ENCODE assay signal across 31 cellular contexts in the genomic region with DNA sequence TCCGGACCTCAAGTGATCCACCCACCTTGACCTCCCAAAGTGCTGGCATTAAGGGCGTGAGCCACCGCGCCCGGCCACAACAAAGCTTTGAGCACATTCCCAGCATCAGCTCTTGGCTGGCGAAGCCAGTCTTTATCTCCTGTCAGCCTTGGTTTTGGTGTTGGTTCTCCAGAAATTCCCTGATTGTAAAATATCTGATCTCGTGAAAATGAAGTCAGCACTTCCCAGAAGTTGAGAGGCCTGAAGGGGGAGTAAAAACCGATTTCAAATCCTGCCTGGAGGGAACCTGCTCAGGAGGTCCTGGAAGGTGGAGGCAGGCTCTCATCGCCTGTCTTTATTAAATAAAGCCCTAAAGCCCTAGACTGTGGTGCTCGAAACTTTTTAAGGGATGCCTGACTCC. TPM values are rescaled to one million over a fixed set of nuclear protein-coding genes. Genes with fewer than 3 reads are reported as not detected.
A peak's percentile ranks its signal among the peaks of the same experiment; 100 is the strongest.
DNase-seq lines count a peak whose midpoint lies in the region; ATAC-seq and TF ChIP-seq lines count a peak whose summit lies in the region.
"Had no signal": no experiment of that assay in that cellular context is flagged by ENCODE, and none has a peak within 500 bp of the region (broad histone marks: within the 10 kb centered on the region; RNA-seq: fewer than 3 reads in every experiment).

No MANE protein-coding gene starts in this region.

- TF ChIP-seq EP300 in ovary (IDR thresholded peaks at IDR 0.05), result no peak

- no peak overlapping the region for H3K4me2 ChIP-seq in PC-3 (ENCODE audit: low read length)

- no peak overlapping the region for H3K4me3 ChIP-seq in left ventricle myocardium inferior
- H3K4me3 ChIP-seq in endodermal cell (ENCODE audit: low read length), result no peak overlapping the region
- H3K4me3 ChIP-seq in ovary, result no peak overlapping the region
- H3K4me3 ChIP-seq in PC-3 (ENCODE audit: low read length), result no peak overlapping the region
- H3K4me3 ChIP-seq: SK-N-MC had no signal

- ATAC-seq in left ventricle myocardium superior, result no peak
- ATAC-seq in stimulated activated memory B cell treated with anti-CD40 and anti-IgM and Interleukin-4, amounts not matched to agents 10 μg/mL and 1 μg/mL and 100 μg/mL, for 72 hours, result no peak
- no peak for ATAC-seq in PC-3
- ATAC-seq: activated CD8-positive, alpha-beta T cell treated with anti-CD3 and anti-CD28 coated beads, Interleukin-2, amount 10 ng/mL, durations not matched to agents 7 days and 5 days; left colon; naive thymus-derived CD8-positive, alpha-beta T cell had no signal

- BruUV-seq in PC-3 (replicated peaks; lab: Mats Ljungman, UMichigan), result no TSS peak

- H3F3A ChIP-seq in PC-3 (ENCODE audit: low read length, unreplicated experiment), result no peaks in the 10 kb centered on the region

- H3K36me3 ChIP-seq in left ventricle myocardium inferior (no peaks in the 10 kb centered on the region), endodermal cell (ENCODE audit: control insufficient read depth, insufficient read depth, low read length) (no peaks in the 10 kb centered on the region), ovary (no peaks in the 10 kb centered on the region), PC-3 (ENCODE audit: low read depth, low read length) (no peaks in the 10 kb centered on the region)

- TF ChIP-seq POLR2A in ovary (IDR thresholded peaks at IDR 0.05), result no peak

- H3K9me3 ChIP-seq in left ventricle myocardium inferior (replicated peaks) (no peaks in the 10 kb centered on the region), endodermal cell (ENCODE audit: control insufficient read depth, low read length) (no peaks in the 10 kb centered on the region), ovary (no peaks in the 10 kb centered on the region), PC-3 (ENCODE audit: low read length) (no peaks in the 10 kb centered on the region)

- WGBS in endodermal cell (ENCODE audit: insufficient coverage in 1 of 2, insufficient read length in 1 of 2), 2 experiments, result 84 to 90% methylated on average over 10 of the region's 10 CpGs
- 87 to 92% (median 87%) methylated on average over 10 of the region's 10 CpGs for WGBS in ovary, 3 donors

- no peak for DNase-seq in left ventricle myocardium inferior
- DNase-seq in left ventricle myocardium superior, result no peak
- DNase-seq in endodermal cell, result no peak
- DNase-seq in H4 (ENCODE audit: low spot score), result no peak
- no peak for DNase-seq in ovary
- DNase-seq in PC-3, result no peak
- DNase-seq in A172 (ENCODE audit: low spot score), result no peak
- DNase-seq: activated CD8-positive, alpha-beta T cell treated with anti-CD3 and anti-CD28 coated beads, Interleukin-2, amount 10 ng/mL, durations not matched to agents 7 days and 5 days; CD8-positive, alpha-beta memory T cell; central memory CD4-positive, alpha-beta T cell; dermis blood vessel endothelial cell; DMS153; hypothalamus; KBM-7; left colon; naive thymus-derived CD8-positive, alpha-beta T cell; NCI-H1417; NCI-H2081; NCI-H774; retina; stimulated activated CD4-positive, alpha-beta T cell treated with anti-CD3 and anti-CD28 coated beads, Interleukin-1b, Interleukin-23, amount 100 ng/mL, for 48 hours; stimulated activated CD8-positive, alpha-beta memory T cell treated with anti-CD3 and anti-CD28 coated beads, Interleukin-4, amount 100 ng/mL, for 48 hours had no signal

- no peaks in the 10 kb centered on the region for H3K9me3 Mint-ChIP-seq in endodermal cell
- H3K9me3 Mint-ChIP-seq in stimulated activated memory B cell treated with anti-CD40 and anti-IgM and Interleukin-4, amounts not matched to agents 10 μg/mL and 1 μg/mL and 100 μg/mL, for 72 hours, result peaks cover 4% of the 10 kb centered on the region
- H3K9me3 Mint-ChIP-seq: activated naive CD4-positive, alpha-beta T cell treated with anti-CD3 and anti-CD28 coated beads, Interleukin-2, amount 50 U/mL, for 24 hours; activated T-helper 2 cell treated with anti-CD3 and anti-CD28 coated beads, Interferon-gamma antibody, Interleukin-2, Interleukin-4, amounts not matched to agents 10 μg/mL and 5 μg/mL and 100 μg/mL, durations not matched to agents 14 hours and 24 hours and 36 hours; immature natural killer cell; naive thymus-derived CD8-positive, alpha-beta T cell; T-helper 1 cell treated with Interleukin-12 subunit alpha and Interleukin-12 subunit beta and Interleukin-4 antibody, amounts not matched to agents 30 μg/mL and 1 μg/mL, for 36 hours had no signal

- intact Hi-C loops in left ventricle myocardium inferior (cut with micrococcal nuclease), result no loop called here
- intact Hi-C loops in left ventricle myocardium superior (cut with micrococcal nuclease), result no loop called here
- intact Hi-C loops in ovary (cut with DNase I), result loop anchor here in 1 of 4 donors (5.0 kb wide), 1 partner anchor 87 kb away; no protein-coding TSS in a partner anchor
- intact Hi-C loops in PC-3 (cut with micrococcal nuclease), result no loop called here

- POLR2A ChIA-PET in PC-3 (lab: Charles Lee; ENCODE audit: unreplicated experiment), result no interaction called here

- H3K27ac ChIP-seq in left ventricle myocardium inferior (replicated peaks) (peak overlapping the region; percentile 3), endodermal cell (ENCODE audit: low read depth, low read length) (no peak overlapping the region), ovary (no peak overlapping the region), PC-3 (ENCODE audit: low read length) (no peak overlapping the region)
- H3K27ac ChIP-seq: SK-N-MC had no signal

- H3K9me2 ChIP-seq in PC-3 (replicated peaks; ENCODE audit: low read length), result no peaks in the 10 kb centered on the region

- H3K4me1 ChIP-seq in left ventricle myocardium inferior (peaks cover 86% of the 10 kb centered on the region), endodermal cell (ENCODE audit: control insufficient read depth, insufficient read depth, low read length) (peaks cover 18% of the 10 kb centered on the region), ovary (ENCODE audit: insufficient read depth) (peaks cover 23% of the 10 kb centered on the region), PC-3 (ENCODE audit: insufficient read depth, low read length) (peaks cover 2% of the 10 kb centered on the region; the same call in 1 of the 2 replicates)

- H3K27me3 ChIP-seq in left ventricle myocardium inferior (ENCODE audit: low read depth), result no peaks in the 10 kb centered on the region
- no peaks in the 10 kb centered on the region for H3K27me3 ChIP-seq in endodermal cell (ENCODE audit: control insufficient read depth, insufficient read depth, low read length, poor library complexity, severe bottlenecking)
- no peaks in the 10 kb centered on the region for H3K27me3 ChIP-seq in ovary
- no peaks in the 10 kb centered on the region for H3K27me3 ChIP-seq in PC-3 (ENCODE audit: low read length)

- H3K27ac Mint-ChIP-seq in endodermal cell, result no peak overlapping the region
- H3K27ac Mint-ChIP-seq in stimulated activated memory B cell treated with anti-CD40 and anti-IgM and Interleukin-4, amounts not matched to agents 10 μg/mL and 1 μg/mL and 100 μg/mL, for 72 hours, result peak overlapping the region; percentile 44
- H3K27ac Mint-ChIP-seq: activated naive CD4-positive, alpha-beta T cell treated with anti-CD3 and anti-CD28 coated beads, Interleukin-2, amount 50 U/mL, for 24 hours; activated T-helper 2 cell treated with anti-CD3 and anti-CD28 coated beads, Interferon-gamma antibody, Interleukin-2, Interleukin-4, amounts not matched to agents 10 μg/mL and 5 μg/mL and 100 μg/mL, durations not matched to agents 14 hours and 24 hours and 36 hours; T-helper 1 cell treated with Interleukin-12 subunit alpha and Interleukin-12 subunit beta and Interleukin-4 antibody, amounts not matched to agents 30 μg/mL and 1 μg/mL, for 36 hours had no signal

- H3K27me3 Mint-ChIP-seq in endodermal cell (ENCODE audit: insufficient read depth), result no peaks in the 10 kb centered on the region
- H3K27me3 Mint-ChIP-seq in stimulated activated memory B cell treated with anti-CD40 and anti-IgM and Interleukin-4, amounts not matched to agents 10 μg/mL and 1 μg/mL and 100 μg/mL, for 72 hours, result no peaks in the 10 kb centered on the region
- H3K27me3 Mint-ChIP-seq: activated naive CD4-positive, alpha-beta T cell treated with anti-CD3 and anti-CD28 coated beads, Interleukin-2, amount 50 U/mL, for 24 hours; naive thymus-derived CD8-positive, alpha-beta T cell had no signal

- H2AFZ ChIP-seq in PC-3 (ENCODE audit: low read length), result no peak overlapping the region

- H3K79me2 ChIP-seq in PC-3 (ENCODE audit: low read length), result no peaks in the 10 kb centered on the region

- CTCF ChIA-PET in PC-3 (lab: Charles Lee), result no interaction called here

- no peak overlapping the region for H3K4me3 Mint-ChIP-seq in endodermal cell
- H3K4me3 Mint-ChIP-seq in stimulated activated memory B cell treated with anti-CD40 and anti-IgM and Interleukin-4, amounts not matched to agents 10 μg/mL and 1 μg/mL and 100 μg/mL, for 72 hours, result no peak overlapping the region
- H3K4me3 Mint-ChIP-seq: activated CD8-positive, alpha-beta T cell treated with anti-CD3 and anti-CD28 coated beads, Interleukin-2, amount 10 ng/mL, durations not matched to agents 7 days and 5 days; activated naive CD4-positive, alpha-beta T cell treated with anti-CD3 and anti-CD28 coated beads, Interleukin-2, amount 50 U/mL, for 24 hours; CD8-positive, alpha-beta memory T cell; naive thymus-derived CD8-positive, alpha-beta T cell; T-helper 1 cell treated with Interleukin-12 subunit alpha and Interleukin-12 subunit beta and Interleukin-4 antibody, amounts not matched to agents 30 μg/mL and 1 μg/mL, for 36 hours had no signal

- H4K20me1 ChIP-seq in PC-3 (ENCODE audit: low read length), result no peaks in the 10 kb centered on the region

- H3K9ac ChIP-seq in endodermal cell (ENCODE audit: extremely low read depth, low read length, poor library complexity, severe bottlenecking), result no peak overlapping the region
- H3K9ac ChIP-seq in PC-3 (ENCODE audit: low read length), result no peak overlapping the region

- peaks cover 7% of the 10 kb centered on the region for H3K36me3 Mint-ChIP-seq in endodermal cell (ENCODE audit: low read depth)
- peaks cover 25% of the 10 kb centered on the region for H3K36me3 Mint-ChIP-seq in stimulated activated memory B cell treated with anti-CD40 and anti-IgM and Interleukin-4, amounts not matched to agents 10 μg/mL and 1 μg/mL and 100 μg/mL, for 72 hours

- H3K4me1 Mint-ChIP-seq in endodermal cell, result peaks cover 62% of the 10 kb centered on the region
- H3K4me1 Mint-ChIP-seq in stimulated activated memory B cell treated with anti-CD40 and anti-IgM and Interleukin-4, amounts not matched to agents 10 μg/mL and 1 μg/mL and 100 μg/mL, for 72 hours, result peaks cover 56% of the 10 kb centered on the region

- TF ChIP-seq CTCF in left ventricle myocardium inferior (IDR thresholded peaks at IDR 0.05; ENCODE audit: borderline replicate concordance) (no peak), endodermal cell (conservative IDR thresholded peaks at IDR 0.05) (peak; percentile 17), ovary (IDR thresholded peaks at IDR 0.05) (no peak), PC-3 (conservative IDR thresholded peaks at IDR 0.05; ENCODE audit: low read depth, low read length) (no peak)

RNA-seq across cellular contexts. Expression of a gene that starts 33.6 kb away (rescaled TPM):
- total RNA-seq in left ventricle myocardium inferior (0.58 TPM), left ventricle myocardium superior (1.0 TPM), endodermal cell (not detected), ovary (1 to 10 TPM in 1 of 7 donors, under 1 TPM in 5, not detected in 1; 0.31 to 2.3 (median 0.77) TPM), PC-3 (2014; rRNA removed) (not detected in 2 replicates)
- polyA plus RNA-seq in endodermal cell (2013, experiment 1 of 2), result not detected
- not detected for polyA plus RNA-seq in endodermal cell (2013, experiment 2 of 2)
- total RNA-seq in H4 (2014; rRNA removed; shearing (Covaris generic)), result not detected in 2 replicates
- under 1 TPM; 0.13 to 0.32 TPM for polyA plus RNA-seq in ovary
- not detected in 2 replicates for total RNA-seq in A172 (2014; rRNA removed; shearing (Covaris generic))
- total RNA-seq: activated T-helper 2 cell treated with anti-CD3 and anti-CD28 coated beads, Interferon-gamma antibody, Interleukin-2, Interleukin-4, amounts not matched to agents 10 μg/mL and 5 μg/mL and 100 μg/mL, durations not matched to agents 14 hours and 24 hours and 36 hours; astrocyte; fibroblast of lung; G401 had no signal
- polyA plus RNA-seq: CD8-positive, alpha-beta memory T cell; fibroblast of lung; immature natural killer cell; naive thymus-derived CD8-positive, alpha-beta T cell had no signal
